8 cellular contexts compared by ENCODE assay signal in genomic region chr22:44026630-44027511, GRCh38. TPM values are rescaled to one million over a fixed set of nuclear protein-coding genes. Genes with fewer than 3 reads are reported as not detected.
DNase-seq lines count a peak whose midpoint lies in the region; ATAC-seq and TF ChIP-seq lines count a peak whose summit lies in the region.

No MANE protein-coding gene starts in this region.

- no peaks in the 10 kb centered on the region for H3K9me3 ChIP-seq in heart left ventricle

- H3K27me3 ChIP-seq in heart left ventricle (no peaks in the 10 kb centered on the region), H7 (ENCODE audit: control insufficient read depth, insufficient read depth, low read length) (no peaks in the 10 kb centered on the region)

- DNase-seq in DMS153 (lab: John Stamatoyannopoulos, UW) (peak; percentile 21), NOMO-1 treated with DMSO at 0.1 percent for 48 hours (lab: John Stamatoyannopoulos, UW; ENCODE audit: unreplicated experiment) (peak; percentile 86), activated T-cell treated with anti-CD3 and anti-CD28 coated beads for 24 hours (ENCODE audit: low read depth) (peak; percentile 50), heart left ventricle (peak; percentile 85 to 90 (median 87)), NCI-H146 treated with DMSO at 0.1 percent for 48 hours (lab: John Stamatoyannopoulos, UW; ENCODE audit: unreplicated experiment) (no peak), H7 (no peak)
- peak; percentile 42 to 60 (median 59) for DNase-seq in stimulated activated CD4-positive, alpha-beta T cell treated with anti-CD3 and anti-CD28 coated beads, Interleukin-12 subunit alpha, Interleukin-12 subunit beta, amount 100 ng/mL, for 48 hours (ENCODE audit: low read depth in 2 of 3, low spot score in 1 of 3)

- ATAC-seq in GM21526 (IDR thresholded peaks at IDR 0.05; ENCODE audit: low FRiP score, unreplicated experiment) (peak; percentile 36), heart left ventricle (peak; percentile 65 to 85 (median 72))

- H3K4me3 ChIP-seq in heart left ventricle (peak overlapping the region in 10 of 12 donors; percentile 54 to 92 (median 76)), H7 (ENCODE audit: insufficient read depth, low read depth, low read length) (no peak overlapping the region)

- TF ChIP-seq CTCF in heart left ventricle (IDR thresholded peaks at IDR 0.05) = no peak

- H3K27ac ChIP-seq in heart left ventricle = peak overlapping the region; percentile 86 to 99 (median 97)

- TF ChIP-seq POLR2A in heart left ventricle (IDR thresholded peaks at IDR 0.05) = no peak

- intact Hi-C loops in heart left ventricle (cut with DNase I) = loop anchor here in 4 of 10 donors (5.0 kb wide), 3 partner anchors 40 to 55 kb away; no protein-coding TSS in a partner anchor

- 45 to 64% (median 48%) methylated on average over 28 of the region's 28 CpGs for WGBS in heart left ventricle, 4 donors

- H3K36me3 ChIP-seq in heart left ventricle (no peaks in the 10 kb centered on the region), H7 (replicated peaks; ENCODE audit: control insufficient read depth, insufficient read depth, low read length) (no peaks in the 10 kb centered on the region)

- peaks cover 20 to 95% (median 58%) of the 10 kb centered on the region in 12 donors for H3K4me1 ChIP-seq in heart left ventricle

RNA-seq across cellular contexts. Expression of gene PARVB, which starts 2.8 kb away (rescaled TPM):
- 100 to 1,000 TPM in 5 of 9 donors, 10 to 100 TPM in 4; 73.8 to 172 (median 116) TPM for total RNA-seq in heart left ventricle
- 10 to 100 TPM; 54.9 to 63.5 TPM for polyA plus RNA-seq in heart left ventricle
- total RNA-seq in H7 (2014; rRNA removed; shearing (Covaris generic)) = 19.9 and 37.9 TPM in 2 replicates

Comparison
In these comparisons a context has a peak if more than half of its experiments do, and no peak if none do; other contexts are left out.
1. DNase-seq: peak in DMS153 (single experiment), NOMO-1 treated with DMSO at 0.1 percent for 48 hours (single experiment), activated T-cell treated with anti-CD3 and anti-CD28 coated beads for 24 hours (single experiment), heart left ventricle (5 of 5) and stimulated activated CD4-positive, alpha-beta T cell treated with anti-CD3 and anti-CD28 coated beads, Interleukin-12 subunit alpha, Interleukin-12 subunit beta, amount 100 ng/mL, for 48 hours (3 of 3); none in NCI-H146 treated with DMSO at 0.1 percent for 48 hours (single experiment) and H7 (single experiment).